Comparison of ENCODE assay signal across 1 cellular context in genomic region chr7:129843365-129843898, GRCh38.
A peak's percentile ranks its signal among the peaks of the same experiment; 100 is the strongest.
TF ChIP-seq lines count a peak whose summit lies in the region.

No MANE protein-coding gene starts in this region.

TF ChIP-seq in GM23338, 12 proteins besides CTCF, POLR2A, EP300 and RAD21 (continued from another document):
- TF ChIP-seq EZH2 (IDR thresholded peaks at IDR 0.05; ENCODE audit: low read depth, unreplicated experiment) = no peak
- TF ChIP-seq ZNF114 (CRISPR knock-in tag; IDR thresholded peaks at IDR 0.05) = no peak
- peak; percentile 19; the same call in 1 of the 2 replicates for TF ChIP-seq CREB1 (CRISPR knock-in tag; IDR thresholded peaks at IDR 0.05; ENCODE audit: low read depth)
- TF ChIP-seq, protein P1, sequence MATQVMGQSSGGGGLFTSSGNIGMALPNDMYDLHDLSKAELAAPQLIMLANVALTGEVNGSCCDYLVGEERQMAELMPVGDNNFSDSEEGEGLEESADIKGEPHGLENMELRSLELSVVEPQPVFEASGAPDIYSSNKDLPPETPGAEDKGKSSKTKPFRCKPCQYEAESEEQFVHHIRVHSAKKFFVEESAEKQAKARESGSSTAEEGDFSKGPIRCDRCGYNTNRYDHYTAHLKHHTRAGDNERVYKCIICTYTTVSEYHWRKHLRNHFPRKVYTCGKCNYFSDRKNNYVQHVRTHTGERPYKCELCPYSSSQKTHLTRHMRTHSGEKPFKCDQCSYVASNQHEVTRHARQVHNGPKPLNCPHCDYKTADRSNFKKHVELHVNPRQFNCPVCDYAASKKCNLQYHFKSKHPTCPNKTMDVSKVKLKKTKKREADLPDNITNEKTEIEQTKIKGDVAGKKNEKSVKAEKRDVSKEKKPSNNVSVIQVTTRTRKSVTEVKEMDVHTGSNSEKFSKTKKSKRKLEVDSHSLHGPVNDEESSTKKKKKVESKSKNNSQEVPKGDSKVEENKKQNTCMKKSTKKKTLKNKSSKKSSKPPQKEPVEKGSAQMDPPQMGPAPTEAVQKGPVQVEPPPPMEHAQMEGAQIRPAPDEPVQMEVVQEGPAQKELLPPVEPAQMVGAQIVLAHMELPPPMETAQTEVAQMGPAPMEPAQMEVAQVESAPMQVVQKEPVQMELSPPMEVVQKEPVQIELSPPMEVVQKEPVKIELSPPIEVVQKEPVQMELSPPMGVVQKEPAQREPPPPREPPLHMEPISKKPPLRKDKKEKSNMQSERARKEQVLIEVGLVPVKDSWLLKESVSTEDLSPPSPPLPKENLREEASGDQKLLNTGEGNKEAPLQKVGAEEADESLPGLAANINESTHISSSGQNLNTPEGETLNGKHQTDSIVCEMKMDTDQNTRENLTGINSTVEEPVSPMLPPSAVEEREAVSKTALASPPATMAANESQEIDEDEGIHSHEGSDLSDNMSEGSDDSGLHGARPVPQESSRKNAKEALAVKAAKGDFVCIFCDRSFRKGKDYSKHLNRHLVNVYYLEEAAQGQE (IDR thresholded peaks at IDR 0.05; ENCODE audit: unreplicated experiment) = no peak
- TF ChIP-seq NANOG (IDR thresholded peaks at IDR 0.05; ENCODE audit: borderline replicate concordance) = peak; percentile 87
- no peak for TF ChIP-seq EZH2phosphoT487 (IDR thresholded peaks at IDR 0.05; ENCODE audit: unreplicated experiment)
- TF ChIP-seq, protein P2, sequence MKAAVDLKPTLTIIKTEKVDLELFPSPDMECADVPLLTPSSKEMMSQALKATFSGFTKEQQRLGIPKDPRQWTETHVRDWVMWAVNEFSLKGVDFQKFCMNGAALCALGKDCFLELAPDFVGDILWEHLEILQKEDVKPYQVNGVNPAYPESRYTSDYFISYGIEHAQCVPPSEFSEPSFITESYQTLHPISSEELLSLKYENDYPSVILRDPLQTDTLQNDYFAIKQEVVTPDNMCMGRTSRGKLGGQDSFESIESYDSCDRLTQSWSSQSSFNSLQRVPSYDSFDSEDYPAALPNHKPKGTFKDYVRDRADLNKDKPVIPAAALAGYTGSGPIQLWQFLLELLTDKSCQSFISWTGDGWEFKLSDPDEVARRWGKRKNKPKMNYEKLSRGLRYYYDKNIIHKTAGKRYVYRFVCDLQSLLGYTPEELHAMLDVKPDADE (IDR thresholded peaks at IDR 0.05) = 0 out of 2 replicates have a peak, but pooled peaks have one; percentile 27
- no peak for TF ChIP-seq JUNB (IDR thresholded peaks at IDR 0.05; ENCODE audit: unreplicated experiment)
- TF ChIP-seq ZNF331 (CRISPR knock-in tag; IDR thresholded peaks at IDR 0.05; ENCODE audit: low read depth) = no peak
- TF ChIP-seq POLR2AphosphoS5 (IDR thresholded peaks at IDR 0.05; ENCODE audit: low read depth) = peak; percentile 24; the same call in 1 of the 2 replicates
